ENCODE assay signal across 9 cellular contexts in genomic region chr12:49824886-49825285, GRCh38. TPM values are rescaled to one million over a fixed set of nuclear protein-coding genes. Genes with fewer than 3 reads are reported as not detected.
DNase-seq lines count a peak whose midpoint lies in the region; ATAC-seq and TF ChIP-seq lines count a peak whose summit lies in the region.
"Had no signal": no experiment of that assay in that cellular context is flagged by ENCODE, and none has a peak within 500 bp of the region (broad histone marks: within the 10 kb centered on the region; RNA-seq: fewer than 3 reads in every experiment).

No MANE protein-coding gene starts in this region.

- H3K4me1 ChIP-seq in right atrium auricular region: peaks cover 0 to 72% of the 10 kb centered on the region in 2 donors
- H3K4me1 ChIP-seq in BE2C: peaks cover 9% of the 10 kb centered on the region; the same call in 1 of the 2 replicates

- H3K27ac ChIP-seq in right atrium auricular region (peak overlapping the region; percentile 94 to 95), skin epidermis (peak overlapping the region in 19 of 21 experiments; percentile 19 to 92 (median 72))

- no peaks in the 10 kb centered on the region for H3K27me3 Mint-ChIP-seq in activated T-helper 17 cell treated with anti-CD3 and anti-CD28 coated beads, Interleukin-2, amount 50 U/mL, for 72 hours
- no peaks in the 10 kb centered on the region for H3K27me3 Mint-ChIP-seq in activated T-cell treated with anti-CD3 and anti-CD28 coated beads, Interleukin-2, amount 50 U/mL, for 72 hours (ENCODE audit: low read depth)

- no peaks in the 10 kb centered on the region for H3K36me3 Mint-ChIP-seq in activated T-helper 17 cell treated with anti-CD3 and anti-CD28 coated beads, Interleukin-2, amount 50 U/mL, for 72 hours (ENCODE audit: low read depth)
- H3K36me3 Mint-ChIP-seq in activated T-cell treated with anti-CD3 and anti-CD28 coated beads, Interleukin-2, amount 50 U/mL, for 72 hours (ENCODE audit: insufficient read depth in 2 of 2): peaks cover 0 to 2% of the 10 kb centered on the region in 2 donors

- H3K4me3 ChIP-seq in HFF-Myc (replicated peaks; ENCODE audit: low read depth, low read length) (peak overlapping the region; percentile 24; the same call in 1 of the 2 replicates), right atrium auricular region (no peak overlapping the region), skin epidermis (no peak overlapping the region), BE2C (ENCODE audit: low read depth, low read length) (no peak overlapping the region)

- no peak for DNase-seq in HFF-Myc (ENCODE audit: extremely low read depth, low read depth)
- DNase-seq in right atrium auricular region (ENCODE audit: low spot score): peak; percentile 72
- no peak for DNase-seq in cerebellum (ENCODE audit: low spot score)
- DNase-seq in BE2C: no peak
- DNase-seq in activated T-cell treated with anti-CD3 and anti-CD28 coated beads, Interleukin-2, amount 50 U/mL, for 72 hours: no peak
- DNase-seq: NCI-H2029 treated with DMSO at 0.1 percent for 48 hours had no signal

- no peaks in the 10 kb centered on the region for H3K27me3 ChIP-seq in right atrium auricular region
- no peaks in the 10 kb centered on the region for H3K27me3 ChIP-seq in BE2C

- H3K36me3 ChIP-seq in right atrium auricular region (peaks cover 18% of the 10 kb centered on the region), BE2C (no peaks in the 10 kb centered on the region)

- H3K9me3 ChIP-seq in right atrium auricular region: no peaks in the 10 kb centered on the region
- H3K9me3 ChIP-seq in BE2C: no peaks in the 10 kb centered on the region

- no peak overlapping the region for H3K4me3 Mint-ChIP-seq in activated T-helper 17 cell treated with anti-CD3 and anti-CD28 coated beads, Interleukin-2, amount 50 U/mL, for 72 hours
- H3K4me3 Mint-ChIP-seq in activated T-cell treated with anti-CD3 and anti-CD28 coated beads, Interleukin-2, amount 50 U/mL, for 72 hours: no peak overlapping the region

- H3K4me1 Mint-ChIP-seq in activated T-helper 17 cell treated with anti-CD3 and anti-CD28 coated beads, Interleukin-2, amount 50 U/mL, for 72 hours: peaks cover 20% of the 10 kb centered on the region
- H3K4me1 Mint-ChIP-seq in activated T-cell treated with anti-CD3 and anti-CD28 coated beads, Interleukin-2, amount 50 U/mL, for 72 hours (ENCODE audit: low read depth): peaks cover 46% of the 10 kb centered on the region

- peak overlapping the region; percentile 11 for H3K27ac Mint-ChIP-seq in activated T-helper 17 cell treated with anti-CD3 and anti-CD28 coated beads, Interleukin-2, amount 50 U/mL, for 72 hours
- no peak overlapping the region for H3K27ac Mint-ChIP-seq in activated T-cell treated with anti-CD3 and anti-CD28 coated beads, Interleukin-2, amount 50 U/mL, for 72 hours

- no peak for ATAC-seq in activated T-helper 17 cell treated with anti-CD3 and anti-CD28 coated beads, Interleukin-2, amount 50 U/mL, for 72 hours (replicated peaks)
- ATAC-seq in GM21447 (IDR thresholded peaks at IDR 0.05; ENCODE audit: unreplicated experiment): no peak
- ATAC-seq in activated T-cell treated with anti-CD3 and anti-CD28 coated beads, Interleukin-2, amount 50 U/mL, for 72 hours (replicated peaks in 1 of 2): no peak

- H3K9me3 Mint-ChIP-seq in activated T-helper 17 cell treated with anti-CD3 and anti-CD28 coated beads, Interleukin-2, amount 50 U/mL, for 72 hours: no peaks in the 10 kb centered on the region
- no peaks in the 10 kb centered on the region for H3K9me3 Mint-ChIP-seq in activated T-cell treated with anti-CD3 and anti-CD28 coated beads, Interleukin-2, amount 50 U/mL, for 72 hours

- TF ChIP-seq CTCF in HFF-Myc (IDR thresholded peaks at IDR 0.05; ENCODE audit: low read depth, low read length, missing control alignments): no peak
- TF ChIP-seq CTCF in right atrium auricular region (IDR thresholded peaks at IDR 0.05): no peak
- TF ChIP-seq CTCF in BE2C (IDR thresholded peaks at IDR 0.05; ENCODE audit: low read depth, low read length): no peak

RNA-seq across cellular contexts. Expression of gene NCKAP5L, which starts 3.3 kb away (rescaled TPM):
- total RNA-seq in activated T-helper 17 cell treated with anti-CD3 and anti-CD28 coated beads, Interleukin-2, amount 50 U/mL, for 72 hours: 1 to 10 TPM; 1.2 to 2.4 TPM
- total RNA-seq in right atrium auricular region: 10 to 100 TPM; 18.6 to 18.7 TPM
- 18.4 TPM for total RNA-seq in cerebellum
- 65.3 TPM for polyA plus RNA-seq in BE2C (2012; ENCODE audit: insufficient read depth, insufficient read length, low read depth)
- 1 to 10 TPM; 5.4 to 5.6 TPM for total RNA-seq in activated T-cell treated with anti-CD3 and anti-CD28 coated beads, Interleukin-2, amount 50 U/mL, for 72 hours

RNA-seq across cellular contexts. Expression of gene BCDIN3D, which starts 18.0 kb away (rescaled TPM):
- total RNA-seq in activated T-helper 17 cell treated with anti-CD3 and anti-CD28 coated beads, Interleukin-2, amount 50 U/mL, for 72 hours: 1 to 10 TPM; 3.4 to 5.1 TPM
- 1 to 10 TPM; 1.8 to 2.0 TPM for total RNA-seq in right atrium auricular region
- total RNA-seq in cerebellum: 5.0 TPM
- polyA plus RNA-seq in BE2C (2012; ENCODE audit: insufficient read depth, insufficient read length, low read depth): 10.0 TPM
- 10 to 100 TPM in 1 of 2 donors, 1 to 10 TPM in 1; 9.0 to 10.8 TPM for total RNA-seq in activated T-cell treated with anti-CD3 and anti-CD28 coated beads, Interleukin-2, amount 50 U/mL, for 72 hours
